Comparison of ENCODE assay signal across 9 cellular contexts in the genomic region with DNA sequence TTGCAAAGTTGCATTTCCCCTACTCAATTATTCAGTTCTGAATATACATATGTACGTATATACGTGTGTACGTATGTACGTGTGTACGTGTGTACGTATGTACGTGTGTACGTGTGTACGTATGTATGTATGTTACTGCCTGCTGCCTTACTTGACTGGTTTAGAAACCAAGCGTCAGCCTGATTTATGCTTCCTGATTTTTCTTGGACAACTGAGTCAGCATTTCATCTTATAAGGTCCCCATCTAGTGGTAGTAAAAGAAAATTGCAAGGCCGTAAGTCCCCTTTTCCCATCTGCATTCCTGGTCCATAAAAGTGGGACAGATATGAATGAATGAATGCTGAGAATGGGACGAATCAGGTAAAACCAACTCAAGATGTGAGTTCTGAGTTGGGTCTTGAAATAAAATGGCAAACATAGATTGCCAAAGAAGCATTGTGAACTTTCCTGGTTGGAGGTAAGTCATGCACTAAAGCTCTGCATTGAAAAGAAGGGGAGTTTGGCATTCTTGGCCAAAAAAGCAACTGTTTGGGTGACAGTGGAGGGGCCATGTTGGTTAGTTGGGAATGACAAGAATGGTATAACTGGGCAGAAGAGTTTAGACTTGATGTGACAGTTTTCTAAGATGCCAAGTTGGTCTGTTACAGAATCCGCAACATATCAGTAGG.
DNase-seq lines count a peak whose midpoint lies in the region; ATAC-seq and TF ChIP-seq lines count a peak whose summit lies in the region.
"Had no signal": no experiment of that assay in that cellular context is flagged by ENCODE, and none has a peak within 500 bp of the region (broad histone marks: within the 10 kb centered on the region; RNA-seq: fewer than 3 reads in every experiment).

No MANE protein-coding gene starts in this region.

- H3K4me1 ChIP-seq in RWPE2 (ENCODE audit: insufficient read depth, poor library complexity, severe bottlenecking): no peaks in the 10 kb centered on the region

- H3K9me3 Mint-ChIP-seq in activated T-cell treated with anti-CD3 and anti-CD28 coated beads, Interleukin-2, amount 50 U/mL, for 4 hours: no peaks in the 10 kb centered on the region

- no peak overlapping the region for H3K27ac ChIP-seq in RWPE2 (ENCODE audit: poor library complexity, severe bottlenecking)

- H3K36me3 Mint-ChIP-seq in activated T-cell treated with anti-CD3 and anti-CD28 coated beads, Interleukin-2, amount 50 U/mL, for 4 hours (ENCODE audit: insufficient read depth): no peaks in the 10 kb centered on the region
- H3K36me3 Mint-ChIP-seq: IgD-negative memory B cell had no signal

- ATAC-seq in RWPE2 (ENCODE audit: low read depth) (no peak), GM18519 (IDR thresholded peaks at IDR 0.05; ENCODE audit: low FRiP score, unreplicated experiment) (no peak)
- no peak for ATAC-seq in activated T-cell treated with anti-CD3 and anti-CD28 coated beads, Interleukin-2, amount 50 U/mL, for 4 hours
- ATAC-seq in activated CD4-positive, CD25-positive, alpha-beta regulatory T cell treated with anti-CD3 and anti-CD28 coated beads, Interleukin-2, amount 50 U/mL, for 24 hours: no peak

- DNase-seq in D341Med (ENCODE audit: low spot score): peak; percentile 43
- DNase-seq in HuH-7 (ENCODE audit: low spot score): peak; percentile 38
- DNase-seq in RWPE2 (ENCODE audit: low spot score): no peak
- peak; percentile 82 for DNase-seq in fibroblast of pulmonary artery (ENCODE audit: low read depth)
- peak; percentile 35 for DNase-seq in putamen (ENCODE audit: low spot score)
- no peak for DNase-seq in activated T-cell treated with anti-CD3 and anti-CD28 coated beads, Interleukin-2, amount 50 U/mL, for 4 hours

- no peaks in the 10 kb centered on the region for H3K36me3 ChIP-seq in RWPE2 (ENCODE audit: low read depth)

- H3K4me1 Mint-ChIP-seq in activated T-cell treated with anti-CD3 and anti-CD28 coated beads, Interleukin-2, amount 50 U/mL, for 4 hours (ENCODE audit: low read depth): no peaks in the 10 kb centered on the region
- H3K4me1 Mint-ChIP-seq: IgD-negative memory B cell had no signal

- no peak overlapping the region for H3K4me3 Mint-ChIP-seq in activated T-cell treated with anti-CD3 and anti-CD28 coated beads, Interleukin-2, amount 50 U/mL, for 4 hours
- H3K4me3 Mint-ChIP-seq: IgD-negative memory B cell had no signal

- no peaks in the 10 kb centered on the region for H3K9me3 ChIP-seq in RWPE2 (ENCODE audit: severe bottlenecking)

- H3K27me3 ChIP-seq in RWPE2 (ENCODE audit: insufficient read depth, poor library complexity, severe bottlenecking): no peaks in the 10 kb centered on the region

- TF ChIP-seq CTCF in RWPE2 (IDR thresholded peaks at IDR 0.05; ENCODE audit: poor library complexity, severe bottlenecking): peak; percentile 61
- peak; percentile 76 for TF ChIP-seq CTCF in fibroblast of pulmonary artery (IDR thresholded peaks at IDR 0.05; ENCODE audit: low read length, missing control alignments)

- H3K4me3 ChIP-seq in RWPE2 (ENCODE audit: severe bottlenecking) (no peak overlapping the region), fibroblast of pulmonary artery (replicated peaks; ENCODE audit: low read depth, low read length) (no peak overlapping the region)

- H3K27me3 Mint-ChIP-seq in activated T-cell treated with anti-CD3 and anti-CD28 coated beads, Interleukin-2, amount 50 U/mL, for 4 hours (ENCODE audit: low read depth): peaks cover 3% of the 10 kb centered on the region

Comparison
In these comparisons a context has a peak if more than half of its experiments do, and no peak if none do; other contexts are left out.
1. DNase-seq: peak in D341Med (single experiment), HuH-7 (single experiment), fibroblast of pulmonary artery (single experiment) and putamen (single experiment); none in RWPE2 (single experiment) and activated T-cell treated with anti-CD3 and anti-CD28 coated beads, Interleukin-2, amount 50 U/mL, for 4 hours (single experiment).